11 cellular contexts compared by ENCODE assay signal in the genomic region with DNA sequence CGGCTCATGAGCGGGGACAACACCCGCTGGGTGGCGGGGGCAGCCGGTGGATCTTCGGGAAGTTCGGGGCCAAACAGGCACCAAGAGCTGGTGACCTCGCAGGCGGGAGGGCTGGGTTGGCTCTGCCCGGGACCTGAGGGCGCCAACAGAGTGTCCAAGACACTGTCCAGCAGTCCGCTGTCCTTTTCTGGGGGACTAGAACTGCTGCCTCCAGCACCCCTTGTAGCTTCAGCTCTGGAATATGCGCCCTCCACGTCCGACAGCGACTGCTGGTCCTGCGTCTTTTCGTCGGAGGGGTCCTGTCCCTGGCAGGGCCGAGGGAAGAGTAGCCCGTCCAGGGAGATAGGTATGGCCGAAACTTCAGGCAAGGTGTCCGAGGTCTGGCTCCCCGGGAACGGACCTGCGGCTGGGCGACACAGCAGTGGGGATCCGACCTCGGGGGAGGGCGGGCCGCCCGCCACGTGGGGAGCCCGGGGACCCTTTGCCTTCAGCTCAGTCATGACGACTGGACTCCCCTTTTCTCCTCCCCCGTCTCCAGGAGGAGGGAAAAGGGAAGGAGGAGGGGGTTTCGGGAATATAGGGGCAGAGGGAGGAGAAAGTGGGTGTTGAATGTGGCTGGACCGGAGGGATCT. TPM values are rescaled to one million over a fixed set of nuclear protein-coding genes. Genes with fewer than 3 reads are reported as not detected.
DNase-seq lines count a peak whose midpoint lies in the region; ATAC-seq and TF ChIP-seq lines count a peak whose summit lies in the region.
"Had no signal": no experiment of that assay in that cellular context is flagged by ENCODE, and none has a peak within 500 bp of the region (broad histone marks: within the 10 kb centered on the region; RNA-seq: fewer than 3 reads in every experiment).

No MANE protein-coding gene starts in this region.

- ATAC-seq in RWPE2 (ENCODE audit: low read depth): 0 out of 3 replicates have a peak, but pooled peaks have one; percentile 16
- ATAC-seq in omental fat pad (ENCODE audit: low FRiP score): peak; percentile 3
- no peak for ATAC-seq in GM19328 (IDR thresholded peaks at IDR 0.05; ENCODE audit: unreplicated experiment)
- ATAC-seq in HG03045 (IDR thresholded peaks at IDR 0.05; ENCODE audit: unreplicated experiment): no peak

- H3K4me1 ChIP-seq in A673 (ENCODE audit: insufficient read depth, low read length, poor library complexity, severe bottlenecking) (peaks cover 18% of the 10 kb centered on the region), RWPE2 (ENCODE audit: insufficient read depth, poor library complexity, severe bottlenecking) (no peaks in the 10 kb centered on the region), right atrium auricular region (peaks cover 0 to 23% of the 10 kb centered on the region in 2 donors)

- no TSS peak for BruUV-seq in A673 (replicated peaks; lab: Mats Ljungman, UMichigan)

- no peak for TF ChIP-seq CTCF in A673 (conservative IDR thresholded peaks at IDR 0.05; ENCODE audit: low read depth, low read length)
- no peak for TF ChIP-seq CTCF in RWPE2 (IDR thresholded peaks at IDR 0.05; ENCODE audit: poor library complexity, severe bottlenecking)
- TF ChIP-seq CTCF in right atrium auricular region (IDR thresholded peaks at IDR 0.05): no peak
- TF ChIP-seq CTCF in omental fat pad (IDR thresholded peaks at IDR 0.05): no peak

- H3K9me3 ChIP-seq in A673 (ENCODE audit: low read depth, low read length, poor library complexity, severe bottlenecking) (no peaks in the 10 kb centered on the region), RWPE2 (ENCODE audit: severe bottlenecking) (no peaks in the 10 kb centered on the region), right atrium auricular region (no peaks in the 10 kb centered on the region)
- H3K9me3 ChIP-seq: MG63 had no signal

- H3K27me3 ChIP-seq in A673 (replicated peaks; ENCODE audit: insufficient read depth, low read depth, low read length, poor library complexity) (peaks cover 79% of the 10 kb centered on the region), RWPE2 (ENCODE audit: insufficient read depth, poor library complexity, severe bottlenecking) (peaks cover 91% of the 10 kb centered on the region), right atrium auricular region (no peaks in the 10 kb centered on the region)

- no peaks in the 10 kb centered on the region for H3K36me3 ChIP-seq in A673 (ENCODE audit: insufficient read depth, low read length, poor library complexity, severe bottlenecking)
- no peaks in the 10 kb centered on the region for H3K36me3 ChIP-seq in RWPE2 (ENCODE audit: low read depth)
- H3K36me3 ChIP-seq in right atrium auricular region: no peaks in the 10 kb centered on the region
- H3K36me3 ChIP-seq: MG63 had no signal

- intact Hi-C loops in A673 (cut with micrococcal nuclease; ENCODE audit: unreplicated experiment): no loop called here

- H3K27ac ChIP-seq in A673 (ENCODE audit: low read depth, low read length, poor library complexity, severe bottlenecking) (no peak overlapping the region), RWPE2 (ENCODE audit: poor library complexity, severe bottlenecking) (no peak overlapping the region), right atrium auricular region (peak overlapping the region; percentile 83 to 87)
- H3K27ac ChIP-seq: C4-2B had no signal

- DNase-seq in A673 (ENCODE audit: low spot score) (no peak), RWPE2 (ENCODE audit: low spot score) (no peak), right atrium auricular region (ENCODE audit: low spot score) (no peak), omental fat pad (ENCODE audit: low spot score) (no peak), NCI-H187 treated with DMSO at 0.1 percent for 48 hours (lab: John Stamatoyannopoulos, UW) (no peak)
- DNase-seq in stimulated activated CD8-positive, alpha-beta memory T cell treated with anti-CD3 and anti-CD28 coated beads, Interleukin-4, amount 100 ng/mL, for 48 hours: no peak
- DNase-seq: nucleus accumbens had no signal

- POLR2A ChIA-PET in A673 (lab: Charles Lee; ENCODE audit: low non-redundant PET): interaction anchor here (0.6 kb wide), 2 partner anchors 13 to 445 kb away, joined by 4 to 7 read pairs; no protein-coding TSS in a partner anchor

- CTCF ChIA-PET in A673 (lab: Charles Lee): no interaction called here

- H3K4me3 ChIP-seq in A673 (ENCODE audit: low read depth, low read length, poor library complexity, severe bottlenecking): peak overlapping the region; percentile 27
- no peak overlapping the region for H3K4me3 ChIP-seq in RWPE2 (ENCODE audit: severe bottlenecking)
- peak overlapping the region; percentile 58 to 75 for H3K4me3 ChIP-seq in right atrium auricular region

RNA-seq across cellular contexts. Expression of a gene that starts 0.9 kb away (rescaled TPM):
- 0.15 and 0.24 TPM in 2 replicates for total RNA-seq in A673 (2021)
- total RNA-seq in right atrium auricular region: 1 to 10 TPM; 8.2 to 8.6 TPM
- 1 to 10 TPM in 3 of 4 donors, under 1 TPM in 1; 0.60 to 2.4 (median 1.3) TPM for total RNA-seq in omental fat pad

Comparison
In these comparisons a context has a peak if more than half of its experiments do, and no peak if none do; other contexts are left out.
1. H3K27ac ChIP-seq: peak in right atrium auricular region (2 of 2); none in A673 (single experiment) and RWPE2 (single experiment).
2. ATAC-seq: peak in RWPE2 (single experiment) and omental fat pad (single experiment); none in GM19328 (single experiment) and HG03045 (single experiment).